Comparison of ENCODE assay signal across 8 cellular contexts in the genomic region with DNA sequence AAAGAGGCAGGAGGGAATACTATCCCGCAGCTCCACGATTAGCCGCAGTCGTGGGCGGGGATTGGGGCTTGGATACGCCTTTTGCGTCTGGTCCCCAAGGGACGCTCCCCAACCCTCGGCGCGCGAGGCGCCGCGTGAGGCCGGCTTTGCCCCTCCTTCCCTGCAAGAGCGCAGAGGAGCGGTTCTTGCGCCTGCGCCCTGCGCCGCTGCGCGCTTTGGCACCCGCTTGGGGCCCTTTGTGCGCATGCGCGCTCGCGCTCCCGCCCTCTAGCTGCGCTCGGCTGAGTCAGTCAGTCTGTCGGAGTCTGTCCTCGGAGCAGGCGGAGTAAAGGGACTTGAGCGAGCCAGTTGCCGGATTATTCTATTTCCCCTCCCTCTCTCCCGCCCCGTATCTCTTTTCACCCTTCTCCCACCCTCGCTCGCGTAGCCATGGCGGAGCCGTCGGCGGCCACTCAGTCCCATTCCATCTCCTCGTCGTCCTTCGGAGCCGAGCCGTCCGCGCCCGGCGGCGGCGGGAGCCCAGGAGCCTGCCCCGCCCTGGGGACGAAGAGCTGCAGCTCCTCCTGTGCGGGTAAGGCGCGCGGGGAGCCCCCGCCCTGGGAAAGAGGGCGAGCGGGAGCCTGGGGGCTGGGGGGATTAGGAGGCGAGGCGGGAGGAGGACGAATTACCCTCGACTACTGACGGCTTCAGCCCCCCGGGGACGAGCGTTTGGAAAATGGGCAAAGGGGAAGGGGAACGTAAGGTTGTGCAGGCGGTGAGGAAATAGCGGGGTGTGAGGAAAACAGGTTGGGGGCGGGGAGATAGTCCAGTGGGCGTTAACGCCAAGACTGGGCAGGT. TPM values are rescaled to one million over a fixed set of nuclear protein-coding genes. Genes with fewer than 3 reads are reported as not detected.
DNase-seq lines count a peak whose midpoint lies in the region; ATAC-seq and TF ChIP-seq lines count a peak whose summit lies in the region.

A gene with protein sequence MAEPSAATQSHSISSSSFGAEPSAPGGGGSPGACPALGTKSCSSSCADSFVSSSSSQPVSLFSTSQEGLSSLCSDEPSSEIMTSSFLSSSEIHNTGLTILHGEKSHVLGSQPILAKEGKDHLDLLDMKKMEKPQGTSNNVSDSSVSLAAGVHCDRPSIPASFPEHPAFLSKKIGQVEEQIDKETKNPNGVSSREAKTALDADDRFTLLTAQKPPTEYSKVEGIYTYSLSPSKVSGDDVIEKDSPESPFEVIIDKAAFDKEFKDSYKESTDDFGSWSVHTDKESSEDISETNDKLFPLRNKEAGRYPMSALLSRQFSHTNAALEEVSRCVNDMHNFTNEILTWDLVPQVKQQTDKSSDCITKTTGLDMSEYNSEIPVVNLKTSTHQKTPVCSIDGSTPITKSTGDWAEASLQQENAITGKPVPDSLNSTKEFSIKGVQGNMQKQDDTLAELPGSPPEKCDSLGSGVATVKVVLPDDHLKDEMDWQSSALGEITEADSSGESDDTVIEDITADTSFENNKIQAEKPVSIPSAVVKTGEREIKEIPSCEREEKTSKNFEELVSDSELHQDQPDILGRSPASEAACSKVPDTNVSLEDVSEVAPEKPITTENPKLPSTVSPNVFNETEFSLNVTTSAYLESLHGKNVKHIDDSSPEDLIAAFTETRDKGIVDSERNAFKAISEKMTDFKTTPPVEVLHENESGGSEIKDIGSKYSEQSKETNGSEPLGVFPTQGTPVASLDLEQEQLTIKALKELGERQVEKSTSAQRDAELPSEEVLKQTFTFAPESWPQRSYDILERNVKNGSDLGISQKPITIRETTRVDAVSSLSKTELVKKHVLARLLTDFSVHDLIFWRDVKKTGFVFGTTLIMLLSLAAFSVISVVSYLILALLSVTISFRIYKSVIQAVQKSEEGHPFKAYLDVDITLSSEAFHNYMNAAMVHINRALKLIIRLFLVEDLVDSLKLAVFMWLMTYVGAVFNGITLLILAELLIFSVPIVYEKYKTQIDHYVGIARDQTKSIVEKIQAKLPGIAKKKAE (plus strand): TSS at position 293 of the 837 bp plus-strand sequence. CDS start 137 bp downstream, at position 430.

- no peaks in the 10 kb centered on the region for H3K36me3 ChIP-seq in right lobe of liver

- intact Hi-C loops in activated CD4-positive, alpha-beta memory T cell treated with anti-CD3 and anti-CD28 coated beads for 36 hours (cut with micrococcal nuclease): loop anchor here (1.0 to 5.0 kb wide), 3 partner anchors 10 to 156 kb away; a partner anchor contains a TSS
- intact Hi-C loops in dorsolateral prefrontal cortex (cut with DNase I): loop anchor here (1.0 to 5.0 kb wide), 3 partner anchors 10 to 81 kb away; a partner anchor contains a TSS
- intact Hi-C loops in right lobe of liver (cut with DNase I): no loop called here

- POLR2A ChIA-PET in activated CD4-positive, alpha-beta memory T cell treated with anti-CD3 and anti-CD28 coated beads for 36 hours (lab: Charles Lee): interaction anchor here (0.8 to 2.5 kb wide), 4 partner anchors 8 to 144 kb away, joined by 3 to 32 read pairs (median 9); a partner anchor contains a TSS

- TF ChIP-seq CTCF in dorsolateral prefrontal cortex (IDR thresholded peaks at IDR 0.05 in 54 of 56, conservative IDR thresholded peaks at IDR 0.05 in 2 of 56; ENCODE audit: low read depth in 1 of 56, partially characterized antibody in 56 of 56) (peak in 55 of 56 donors; percentile 33 to 86 (median 67)), right lobe of liver (IDR thresholded peaks at IDR 0.05) (peak in 3 of 4 donors; percentile 8 to 30 (median 12))

- H3K4me3 ChIP-seq in dorsolateral prefrontal cortex (peak within 1 kb of the TSS; percentile 62 to 99 (median 90)), right lobe of liver (peak within 1 kb of the TSS; percentile 59 to 87 (median 74))

- DNase-seq in CD1c-positive myeloid dendritic cell (ENCODE audit: extremely low spot score): peak; percentile 100
- DNase-seq in NCI-H82 treated with DMSO at 0.1 percent for 48 hours (lab: John Stamatoyannopoulos, UW; ENCODE audit: unreplicated experiment): peak; percentile 85
- peak; percentile 99 for DNase-seq in activated CD4-positive, alpha-beta memory T cell treated with anti-CD3 and anti-CD28 coated beads for 36 hours
- peak; percentile 86 to 99 (median 94) for DNase-seq in dorsolateral prefrontal cortex
- peak; percentile 97 to 98 (median 98) for DNase-seq in right lobe of liver
- peak; percentile 98 to 99 for DNase-seq in stimulated activated CD4-positive, alpha-beta T cell treated with anti-CD3 and anti-CD28 coated beads, Interleukin-4, amount 100 ng/mL, for 4 hours

- H3K9me3 Mint-ChIP-seq in activated CD4-positive, alpha-beta memory T cell treated with anti-CD3 and anti-CD28 coated beads for 36 hours: no peaks in the 10 kb centered on the region

- peaks cover 23% of the 10 kb centered on the region for H3K4me1 Mint-ChIP-seq in activated CD4-positive, alpha-beta memory T cell treated with anti-CD3 and anti-CD28 coated beads for 36 hours (ENCODE audit: low read depth)

- H3K4me1 ChIP-seq in right lobe of liver: peaks cover 0 to 14% (median 6%) of the 10 kb centered on the region in 4 donors

- TF ChIP-seq POLR2A in right lobe of liver (IDR thresholded peaks at IDR 0.05): peak; percentile 98

- H3K27ac ChIP-seq in dorsolateral prefrontal cortex: peak within 1 kb of the TSS; percentile 86 to 99 (median 97)
- H3K27ac ChIP-seq in right lobe of liver: peak within 1 kb of the TSS; percentile 73 to 88 (median 87)

- H3K27me3 Mint-ChIP-seq in activated CD4-positive, alpha-beta memory T cell treated with anti-CD3 and anti-CD28 coated beads for 36 hours: no peaks in the 10 kb centered on the region

- WGBS in right lobe of liver (ENCODE audit: insufficient coverage, low coverage, low lambda C conversion rate, missing lambda C conversion rate): 0% methylated on average over 39 of the region's 81 CpGs

- peak within 1 kb of the TSS; percentile 78 for H3K27ac Mint-ChIP-seq in activated CD4-positive, alpha-beta memory T cell treated with anti-CD3 and anti-CD28 coated beads for 36 hours

- H3K4me3 Mint-ChIP-seq in activated CD4-positive, alpha-beta memory T cell treated with anti-CD3 and anti-CD28 coated beads for 36 hours: peak within 1 kb of the TSS; percentile 87

- CTCF ChIA-PET in activated CD4-positive, alpha-beta memory T cell treated with anti-CD3 and anti-CD28 coated beads for 36 hours (lab: Charles Lee): interaction anchor here (1.1 to 2.7 kb wide), 8 partner anchors 8 to 202 kb away, joined by 3 to 19 read pairs (median 4); a partner anchor contains a TSS

- H3K9me3 ChIP-seq in right lobe of liver: no peaks in the 10 kb centered on the region

- H3K27me3 ChIP-seq in dorsolateral prefrontal cortex: no peaks in the 10 kb centered on the region
- no peaks in the 10 kb centered on the region for H3K27me3 ChIP-seq in right lobe of liver

- H3K36me3 Mint-ChIP-seq in activated CD4-positive, alpha-beta memory T cell treated with anti-CD3 and anti-CD28 coated beads for 36 hours: no peaks in the 10 kb centered on the region

- ATAC-seq in GM19438 (IDR thresholded peaks at IDR 0.05; ENCODE audit: low read depth, unreplicated experiment): peak; percentile 78
- peak; percentile 66 for ATAC-seq in HG03575 (IDR thresholded peaks at IDR 0.05; ENCODE audit: extremely low read depth, insufficient number of reproducible peaks, low FRiP score, unreplicated experiment)
- ATAC-seq in right lobe of liver: peak; percentile 94 to 97 (median 96)

RNA-seq across cellular contexts. Expression of the gene that starts here (rescaled TPM):
- 10 to 100 TPM; 54.4 to 58.4 TPM for total RNA-seq in activated CD4-positive, alpha-beta memory T cell treated with anti-CD3 and anti-CD28 coated beads for 36 hours
- total RNA-seq in dorsolateral prefrontal cortex (1,000 to 10,000 TPM in 4 of 120 experiments, 100 to 1,000 TPM in 116; 243 to 1,054 (median 793) TPM), right lobe of liver (10 to 100 TPM; 47.3 to 70.5 (median 52.9) TPM)

Comparison
In these comparisons a context has a peak if more than half of its experiments do, and no peak if none do; other contexts are left out.
1. Peak in every context shown above with its lines: DNase-seq, ATAC-seq, H3K4me3 ChIP-seq and H3K27ac ChIP-seq.
2. intact Hi-C loops: an anchor here in activated CD4-positive, alpha-beta memory T cell treated with anti-CD3 and anti-CD28 coated beads for 36 hours (1.0 to 5.0 kb wide) and dorsolateral prefrontal cortex (1.0 to 5.0 kb wide); none called in right lobe of liver.